19 cellular contexts compared by ENCODE assay signal in genomic region chr4:10135252-10135651, GRCh38. TPM values are rescaled to one million over a fixed set of nuclear protein-coding genes. Genes with fewer than 3 reads are reported as not detected.
DNase-seq lines count a peak whose midpoint lies in the region; ATAC-seq, FAIRE-seq and TF ChIP-seq lines count a peak whose summit lies in the region.
"Had no signal": no experiment of that assay in that cellular context is flagged by ENCODE, and none has a peak within 500 bp of the region (broad histone marks: within the 10 kb centered on the region; RNA-seq: fewer than 3 reads in every experiment).

No MANE protein-coding gene starts in this region.

- no TSS peak for BruUV-seq in K562 (replicated peaks; lab: Mats Ljungman, UMichigan)

- H3K27me3 ChIP-seq in heart left ventricle (peaks cover 0 to 7% (median 0%) of the 10 kb centered on the region in 9 donors), K562 (ENCODE audit: control insufficient read depth in 2 of 2, insufficient read depth in 2 of 2, low read length in 2 of 2) (peaks cover 17 to 66% of the 10 kb centered on the region in 2 experiments; a peak in 4 of 5 replicates)
- H3K27me3 ChIP-seq: BLaER1 had no signal

- no peak for TF ChIP-seq CTCF in heart left ventricle (IDR thresholded peaks at IDR 0.05)
- no peak for TF ChIP-seq CTCF in K562 (IDR thresholded peaks at IDR 0.05 in 2 of 3, conservative IDR thresholded peaks at IDR 0.05 in 1 of 3; ENCODE audit: insufficient read depth in 2 of 3, low read depth in 1 of 3, low read length in 3 of 3)
- no peak for TF ChIP-seq CTCF in omental fat pad (IDR thresholded peaks at IDR 0.05)

- H3K79me2 ChIP-seq in K562 (ENCODE audit: control insufficient read depth, insufficient read depth, low read length), result no peaks in the 10 kb centered on the region

- CTCF ChIA-PET in K562 (lab: Yijun Ruan, JAX; ENCODE audit: low intra/inter-chr PET ratio), result no interaction called here

- no peak overlapping the region for H3K27ac ChIP-seq in heart left ventricle
- no peak overlapping the region for H3K27ac ChIP-seq in K562 (ENCODE audit: extremely low read depth, low read depth, low read length)
- H3K27ac ChIP-seq: 22Rv1, A549, BLaER1, HL-60 had no signal

- POLR2A ChIA-PET in K562 (lab: Yijun Ruan, JAX), result interaction anchor here (11.9 kb wide), 1 partner anchor 15 kb away, joined by 216 read pairs; the partner anchor contains the start of gene WDR1

- no peak overlapping the region for H3K9ac ChIP-seq in K562 (ENCODE audit: insufficient read depth in 1 of 2, low read depth in 2 of 2, low read length in 2 of 2)
- H3K9ac ChIP-seq: BLaER1 had no signal

- 17 to 28% (median 24%) methylated on average over 3 of the region's 3 CpGs for WGBS in heart left ventricle, 4 donors
- WGBS in K562 (ENCODE audit: insufficient coverage, low coverage, missing lambda C conversion rate), result 0% methylated on average over 3 of the region's 3 CpGs

- ATAC-seq in heart left ventricle, result peak in 2 of 4 donors; percentile 16 to 29
- no peak for ATAC-seq in Right ventricle myocardium inferior
- ATAC-seq in K562, result no peak
- no peak for ATAC-seq in omental fat pad (ENCODE audit: low FRiP score)
- ATAC-seq: A549, GM23338 had no signal

- TF ChIP-seq EP300 in K562 (IDR thresholded peaks at IDR 0.05; ENCODE audit: low read length), result no peak

- H3K9me1 ChIP-seq in K562 (ENCODE audit: control insufficient read depth, insufficient read depth, low read length), result no peaks in the 10 kb centered on the region

- no peaks in the 10 kb centered on the region for H3K9me3 ChIP-seq in heart left ventricle
- H3K9me3 ChIP-seq in K562 (replicated peaks; ENCODE audit: control insufficient read depth, insufficient read depth, low read depth, low read length), result no peaks in the 10 kb centered on the region
- H3K9me3 ChIP-seq: A549, BLaER1 had no signal

- no peak overlapping the region for H3K4me2 ChIP-seq in K562 (ENCODE audit: insufficient read depth, low read length)
- H3K4me2 ChIP-seq: A549, BLaER1, GM23338 had no signal

- no peak for FAIRE-seq in K562 (lab: Jason Lieb, UNC)
- FAIRE-seq: A549, H54 had no signal

- no peak for TF ChIP-seq RAD21 in K562 (CRISPR knock-in tag; conservative IDR thresholded peaks at IDR 0.05 in 1 of 2, IDR thresholded peaks at IDR 0.05 in 1 of 2)

- TF ChIP-seq POLR2A in heart left ventricle (IDR thresholded peaks at IDR 0.05), result no peak
- TF ChIP-seq POLR2A in K562 (conservative IDR thresholded peaks at IDR 0.05), result no peak

- H3K4me3 ChIP-seq in heart left ventricle (no peak overlapping the region), K562 (no peak overlapping the region)
- H3K4me3 ChIP-seq: A549, BLaER1, GM23338 had no signal

- DNase-seq in NCI-H345 (lab: John Stamatoyannopoulos, UW) (peak; percentile 41), NCI-H345 treated with DMSO at 0.1 percent for 48 hours (lab: John Stamatoyannopoulos, UW; ENCODE audit: unreplicated experiment) (no peak), heart left ventricle (peak in 3 of 5 donors; percentile 13 to 50 (median 38)), Right ventricle myocardium inferior (ENCODE audit: missing footprints) (no peak), K562 (ENCODE audit: extremely low read depth in 1 of 4, low spot score in 3 of 4) (no peak), T-helper 2 cell (no peak), omental fat pad (ENCODE audit: low spot score) (no peak)
- DNase-seq: AML-193; Calu3; CD4-positive, alpha-beta memory T cell; DMS79 treated with DMSO at 0.1 percent for 48 hours; GF-D8; HCEC 1CT had no signal

- no peak overlapping the region for H2AFZ ChIP-seq in K562 (ENCODE audit: low read depth, low read length)
- H2AFZ ChIP-seq: GM23338 had no signal

- H3K36me3 ChIP-seq in heart left ventricle (no peaks in the 10 kb centered on the region), K562 (ENCODE audit: control insufficient read depth, insufficient read depth, low read length) (no peaks in the 10 kb centered on the region)
- H3K36me3 ChIP-seq: BLaER1 had no signal

- H3K4me1 ChIP-seq in heart left ventricle (peaks cover 0 to 4% (median 0%) of the 10 kb centered on the region in 12 donors), K562 (replicated peaks in 1 of 2; ENCODE audit: control insufficient read depth in 2 of 2, insufficient read depth in 2 of 2, low read length in 2 of 2) (no peaks in the 10 kb centered on the region; a peak in 1 of 5 replicates)
- H3K4me1 ChIP-seq: A549 had no signal

- no peaks in the 10 kb centered on the region for H4K20me1 ChIP-seq in K562 (replicated peaks; ENCODE audit: control insufficient read depth, insufficient read depth, low read length)
- H4K20me1 ChIP-seq: BLaER1 had no signal

- in situ Hi-C loops in K562 (cut with MboI), result no loop called here

- intact Hi-C loops in heart left ventricle (cut with DNase I) (no loop called here), Right ventricle myocardium inferior (cut with DNase I) (no loop called here), K562 (cut with micrococcal nuclease) (no loop called here)

TF ChIP-seq in K562, 482 proteins besides CTCF, POLR2A, EP300 and RAD21:
- TF ChIP-seq CTCFL (IDR thresholded peaks at IDR 0.05; ENCODE audit: borderline replicate concordance, insufficient read depth, low read depth, low read length, poor library complexity, severe bottlenecking) (no peak), ATF6 (CRISPR knock-in tag; IDR thresholded peaks at IDR 0.05) (no peak), ZNF41 (CRISPR knock-in tag; conservative IDR thresholded peaks at IDR 0.05) (no peak), PHF21A (IDR thresholded peaks at IDR 0.05; ENCODE audit: borderline replicate concordance, low read depth) (no peak), U2AF1 (optimal IDR thresholded peaks at IDR 0.05; ENCODE audit: low read depth, low read length) (no peak), NFIC (IDR thresholded peaks at IDR 0.05) (peak; percentile 26)

RNA-seq across cellular contexts. Expression of gene WDR1, which starts 18.7 kb away (rescaled TPM):
- total RNA-seq in heart left ventricle (100 to 1,000 TPM; 113 to 299 (median 185) TPM), Right ventricle myocardium inferior (210 TPM), K562 (2014; rRNA removed) (151 and 154 TPM in 2 replicates), K562 (2014; rRNA removed; fragmentation: Illumina TruSeq; extraction: Trizol) (111 and 112 TPM in 2 replicates), K562 (2015; rRNA removed; fragmentation: Illumina TruSeq; extraction: Trizol) (120 and 124 TPM in 2 replicates), K562 (2021) (186 and 213 TPM in 2 replicates), omental fat pad (100 to 1,000 TPM; 114 to 219 (median 135) TPM)
- polyA plus RNA-seq in heart left ventricle (100 to 1,000 TPM in 1 of 2 donors, 10 to 100 TPM in 1; 76.1 to 279 TPM), K562 (2011; rRNA removed) (140 and 186 TPM in 2 replicates), K562 (2014; fragmentation: Illumina TruSeq; extraction: Trizol) (139 and 149 TPM in 2 replicates), K562 (2014; fragmentation: Nextera tagmentation; extraction: Ambion mirVana) (10 to 100 TPM; 16.1 to 23.0 TPM), K562 (2014; rRNA removed) (120 and 125 TPM in 2 replicates)
- 72.4 and 125 TPM in 2 replicates for total RNA-seq in K562 (2011; cell fraction: chromatin; rRNA removed; ENCODE audit: low replicate concordance)
- total RNA-seq in K562 (2011; cell fraction: nucleolus; rRNA removed), result 75.3 and 90.2 TPM in 2 replicates
- total RNA-seq in K562 (2011; cell fraction: nucleoplasm; rRNA removed), result 64.2 and 70.3 TPM in 2 replicates
- 176 and 298 TPM in 2 replicates for polyA plus RNA-seq in K562 (2011; cell fraction: cytosol; rRNA removed)
- 133 and 190 TPM in 2 replicates for polyA plus RNA-seq in K562 (2011; cell fraction: nucleus; rRNA removed)
- 144 and 177 TPM in 2 replicates for polyA plus RNA-seq in K562 (2012)
- 188 and 256 TPM in 2 replicates for polyA minus RNA-seq in K562 (2011; rRNA and poly(A)+ RNA removed)
- polyA minus RNA-seq in K562 (2011; cell fraction: cytosol; rRNA and poly(A)+ RNA removed), result 111 and 132 TPM in 2 replicates
- polyA minus RNA-seq in K562 (2011; cell fraction: nucleus; rRNA and poly(A)+ RNA removed), result 53.7 and 56.2 TPM in 2 replicates

Comparison
In these comparisons a context has a peak if more than half of its experiments do, and no peak if none do; other contexts are left out.
1. DNase-seq: peak in NCI-H345 (single experiment) and heart left ventricle (3 of 5); none in NCI-H345 treated with DMSO at 0.1 percent for 48 hours (single experiment), Right ventricle myocardium inferior (single experiment), K562 (0 of 4), T-helper 2 cell (0 of 5) and omental fat pad (single experiment).